Comparison of ENCODE assay signal across 8 cellular contexts in genomic region chrX:23742174-23742692, GRCh38. TPM values are rescaled to one million over a fixed set of nuclear protein-coding genes. Genes with fewer than 3 reads are reported as not detected.
DNase-seq lines count a peak whose midpoint lies in the region; ATAC-seq and TF ChIP-seq lines count a peak whose summit lies in the region.

No MANE protein-coding gene starts in this region.

- H3K36me3 Mint-ChIP-seq in T-helper 2 cell treated with Interferon-gamma antibody and Interleukin-4, amounts not matched to agents 5 μg/mL and 100 μg/mL, for 36 hours (ENCODE audit: low read depth), result peaks cover 2% of the 10 kb centered on the region

- no peak for TF ChIP-seq CTCF in HL-60 (IDR thresholded peaks at IDR 0.05; ENCODE audit: insufficient read depth, low read length)
- no peak for TF ChIP-seq CTCF in lower lobe of right lung (IDR thresholded peaks at IDR 0.05)
- no peak for TF ChIP-seq CTCF in tibial artery (IDR thresholded peaks at IDR 0.05)
- TF ChIP-seq CTCF in GM10266 (IDR thresholded peaks at IDR 0.05; ENCODE audit: control insufficient read depth, insufficient read depth, low read depth, missing control alignments), result no peak

- H3K36me3 ChIP-seq in duodenal mucosa (ENCODE audit: control insufficient read depth in 1 of 2, insufficient read depth in 2 of 2, low read length in 2 of 2) (no peaks in the 10 kb centered on the region), lower lobe of right lung (no peaks in the 10 kb centered on the region), tibial artery (no peaks in the 10 kb centered on the region)

- DNase-seq in Daoy (ENCODE audit: low read depth) (peak; percentile 77), HL-60 (ENCODE audit: low read depth in 1 of 2, low spot score in 1 of 2) (no peak), lower lobe of right lung (no peak), tibial artery (peak; percentile 28 to 69), GM10266 (ENCODE audit: extremely low spot score) (no peak), cortex of kidney (lab: John Stamatoyannopoulos, UW) (no peak)
- peak; percentile 3 for DNase-seq in T-helper 2 cell treated with Interferon-gamma antibody and Interleukin-4, amounts not matched to agents 5 μg/mL and 100 μg/mL, for 36 hours (ENCODE audit: low spot score)

- no peaks in the 10 kb centered on the region for H3K27me3 Mint-ChIP-seq in T-helper 2 cell treated with Interferon-gamma antibody and Interleukin-4, amounts not matched to agents 5 μg/mL and 100 μg/mL, for 36 hours (ENCODE audit: low read depth)

- H3K9ac ChIP-seq in duodenal mucosa (ENCODE audit: low read depth in 1 of 2, low read length in 2 of 2), result peak overlapping the region; percentile 43 to 68

- peak overlapping the region; percentile 88 for H3K27ac Mint-ChIP-seq in T-helper 2 cell treated with Interferon-gamma antibody and Interleukin-4, amounts not matched to agents 5 μg/mL and 100 μg/mL, for 36 hours

- H3K4me1 Mint-ChIP-seq in T-helper 2 cell treated with Interferon-gamma antibody and Interleukin-4, amounts not matched to agents 5 μg/mL and 100 μg/mL, for 36 hours (ENCODE audit: low read depth), result peaks cover 22% of the 10 kb centered on the region

- peak; percentile 75 to 78 for ATAC-seq in lower lobe of right lung

- no peaks in the 10 kb centered on the region for H3K4me1 ChIP-seq in duodenal mucosa (ENCODE audit: control insufficient read depth in 1 of 2, insufficient read depth in 2 of 2, low read length in 2 of 2)
- no peaks in the 10 kb centered on the region for H3K4me1 ChIP-seq in lower lobe of right lung
- H3K4me1 ChIP-seq in tibial artery, result peaks cover 0 to 8% (median 0%) of the 10 kb centered on the region in 4 donors

- H3K4me3 ChIP-seq in HL-60 (replicated peaks; ENCODE audit: insufficient read depth, low read length), result peak overlapping the region; percentile 78
- H3K4me3 ChIP-seq in duodenal mucosa (ENCODE audit: low read depth in 1 of 2, low read length in 2 of 2), result peak overlapping the region; percentile 73
- peak overlapping the region; percentile 73 for H3K4me3 ChIP-seq in lower lobe of right lung
- H3K4me3 ChIP-seq in tibial artery, result peak overlapping the region; percentile 69 to 84

- H3K9me3 Mint-ChIP-seq in T-helper 2 cell treated with Interferon-gamma antibody and Interleukin-4, amounts not matched to agents 5 μg/mL and 100 μg/mL, for 36 hours, result no peaks in the 10 kb centered on the region

- no peaks in the 10 kb centered on the region for H3K9me3 ChIP-seq in duodenal mucosa (ENCODE audit: control insufficient read depth in 1 of 2, low read length in 2 of 2)
- no peaks in the 10 kb centered on the region for H3K9me3 ChIP-seq in lower lobe of right lung
- no peaks in the 10 kb centered on the region for H3K9me3 ChIP-seq in tibial artery

- H3K27me3 ChIP-seq in HL-60 (ENCODE audit: insufficient read depth, poor library complexity, severe bottlenecking) (no peaks in the 10 kb centered on the region), duodenal mucosa (ENCODE audit: control insufficient read depth in 1 of 2, insufficient read depth in 2 of 2, low read length in 2 of 2) (no peaks in the 10 kb centered on the region), lower lobe of right lung (ENCODE audit: low read depth) (no peaks in the 10 kb centered on the region), tibial artery (no peaks in the 10 kb centered on the region)

- peak overlapping the region; percentile 86 for H3K4me3 Mint-ChIP-seq in T-helper 2 cell treated with Interferon-gamma antibody and Interleukin-4, amounts not matched to agents 5 μg/mL and 100 μg/mL, for 36 hours

- intact Hi-C loops in lower lobe of right lung (cut with DNase I), result no loop called here
- intact Hi-C loops in tibial artery (cut with DNase I; ENCODE audit: low total_unique reads), result no loop called here

- H3K27ac ChIP-seq in HL-60 (replicated peaks), result peak overlapping the region; percentile 57
- H3K27ac ChIP-seq in duodenal mucosa (ENCODE audit: low read depth, low read length), result peak overlapping the region; percentile 85
- H3K27ac ChIP-seq in lower lobe of right lung, result peak overlapping the region; percentile 97
- peak overlapping the region; percentile 85 to 93 for H3K27ac ChIP-seq in tibial artery

RNA-seq across cellular contexts. Expression of gene ACOT9, which starts 0.8 kb away (rescaled TPM):
- total RNA-seq in Daoy (2014; rRNA removed; shearing (Covaris generic)), result 75.4 and 85.5 TPM in 2 replicates
- 45.9 TPM for total RNA-seq in lower lobe of right lung

RNA-seq across cellular contexts. Expression of gene SAT1, which starts 40.7 kb away (rescaled TPM):
- 56.4 and 65.9 TPM in 2 replicates for total RNA-seq in Daoy (2014; rRNA removed; shearing (Covaris generic))
- 716 TPM for total RNA-seq in lower lobe of right lung

Comparison
In these comparisons a context has a peak if more than half of its experiments do, and no peak if none do; other contexts are left out.
1. DNase-seq: peak in Daoy (single experiment), T-helper 2 cell treated with Interferon-gamma antibody and Interleukin-4, amounts not matched to agents 5 μg/mL and 100 μg/mL, for 36 hours (single experiment) and tibial artery (2 of 2); none in HL-60 (0 of 2), lower lobe of right lung (single experiment), GM10266 (single experiment) and cortex of kidney (single experiment).
2. RNA of gene SAT1, which starts 40.7 kb away (total RNA-seq): 716 TPM in lower lobe of right lung (single experiment); 56.4 to 65.9 TPM in Daoy; every median in the first group is over 10 times any median in the second.
3. Peak in every context shown above with its lines, with median percentiles within 50 percentile points of each other: H3K27ac ChIP-seq and H3K4me3 ChIP-seq.